In the genomic region with DNA sequence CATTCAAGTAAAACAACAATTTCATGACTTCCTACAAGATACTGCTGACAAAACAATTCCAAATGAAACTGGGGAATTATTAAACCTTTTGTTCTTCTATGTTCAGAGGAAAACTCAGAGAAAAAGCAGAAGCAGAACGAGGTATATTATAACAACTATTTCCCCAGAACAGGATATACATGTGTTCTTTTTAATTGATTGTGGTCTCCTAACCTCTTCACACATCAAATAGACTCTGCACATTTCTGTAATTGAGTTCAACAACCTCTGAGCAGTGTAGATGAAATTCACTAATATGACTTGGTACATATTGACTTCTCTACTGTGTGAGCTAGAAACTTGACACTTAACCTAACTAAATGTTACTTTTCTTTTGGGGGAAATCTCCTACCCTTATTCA, we compare ENCODE assay signal across 29 cellular contexts.
"Had no signal": no experiment of that assay in that cellular context is flagged by ENCODE, and none has a peak within 500 bp of the region (broad histone marks: within the 10 kb centered on the region; RNA-seq: fewer than 3 reads in every experiment).

No MANE protein-coding gene starts in this region.

- ATAC-seq: activated naive CD4-positive, alpha-beta T cell treated with anti-CD3 and anti-CD28 coated beads, Interleukin-2, amount 50 U/mL, for 72 hours; activated T-cell treated with anti-CD3 and anti-CD28 coated beads, Interleukin-2, amount 50 U/mL, for 72 hours; effector memory CD8-positive, alpha-beta T cell; foreskin keratinocyte; gastrocnemius medialis; heart left ventricle; WTC11 had no signal

- H3K36me3 ChIP-seq: brain microvascular endothelial cell, esophagus muscularis mucosa, gastrocnemius medialis, heart left ventricle had no signal

- DNase-seq: activated CD4-positive, alpha-beta memory T cell treated with anti-CD3 and anti-CD28 coated beads, Interleukin-2, amount 10 ng/mL, durations not matched to agents 7 days and 5 days; activated CD4-positive, alpha-beta T cell treated with anti-CD3 and anti-CD28 coated beads for 1 hour; activated CD4-positive, alpha-beta T cell treated with anti-CD3 and anti-CD28 coated beads for 4 hours; activated CD4-positive, alpha-beta T cell treated with anti-CD3 and anti-CD28 coated beads, Interleukin-2, amount 10 ng/mL, durations not matched to agents 7 days and 5 days; activated CD4-positive, alpha-beta T cell treated with anti-CD3 and anti-CD28 coated beads, Interleukin-2, amount 50 U/mL, for 4 hours; activated CD8-positive, alpha-beta memory T cell treated with anti-CD3 and anti-CD28 coated beads, Interleukin-2, amount 50 U/mL, for 48 hours; activated gamma-delta T cell; activated naive CD4-positive, alpha-beta T cell; activated naive CD4-positive, alpha-beta T cell treated with anti-CD3 and anti-CD28 coated beads, Interleukin-2, amount 10 ng/mL, durations not matched to agents 7 days and 5 days; activated naive CD8-positive, alpha-beta T cell treated with anti-CD3 and anti-CD28 coated beads, Interleukin-2, amount 10 ng/mL, durations not matched to agents 7 days and 5 days; activated T-cell treated with anti-CD3 and anti-CD28 coated beads for 4 hours; activated T-cell treated with anti-CD3 and anti-CD28 coated beads, Interleukin-2, amount 50 U/mL, for 24 hours; activated T-cell treated with anti-CD3 and anti-CD28 coated beads, Interleukin-2, amount 50 U/mL, for 72 hours; amniotic stem cell; anterior cingulate cortex; brain microvascular endothelial cell; cortex of kidney; dermis blood vessel endothelial cell; effector CD4-positive, alpha-beta T cell; effector memory CD8-positive, alpha-beta T cell; erythroblast; foreskin keratinocyte; gastrocnemius medialis; glutamatergic neuron; heart left ventricle; T1000 had no signal

- H3K9me3 ChIP-seq: esophagus muscularis mucosa, gastrocnemius medialis had no signal

- H3K27me3 ChIP-seq: brain microvascular endothelial cell, esophagus muscularis mucosa, foreskin keratinocyte, gastrocnemius medialis, heart left ventricle had no signal

- H3K27ac ChIP-seq: brain microvascular endothelial cell, esophagus muscularis mucosa, foreskin keratinocyte, gastrocnemius medialis, heart left ventricle had no signal

- H3K4me3 ChIP-seq: esophagus muscularis mucosa, gastrocnemius medialis, heart left ventricle had no signal
